Comparison of ENCODE assay signal across 8 cellular contexts in the genomic region with DNA sequence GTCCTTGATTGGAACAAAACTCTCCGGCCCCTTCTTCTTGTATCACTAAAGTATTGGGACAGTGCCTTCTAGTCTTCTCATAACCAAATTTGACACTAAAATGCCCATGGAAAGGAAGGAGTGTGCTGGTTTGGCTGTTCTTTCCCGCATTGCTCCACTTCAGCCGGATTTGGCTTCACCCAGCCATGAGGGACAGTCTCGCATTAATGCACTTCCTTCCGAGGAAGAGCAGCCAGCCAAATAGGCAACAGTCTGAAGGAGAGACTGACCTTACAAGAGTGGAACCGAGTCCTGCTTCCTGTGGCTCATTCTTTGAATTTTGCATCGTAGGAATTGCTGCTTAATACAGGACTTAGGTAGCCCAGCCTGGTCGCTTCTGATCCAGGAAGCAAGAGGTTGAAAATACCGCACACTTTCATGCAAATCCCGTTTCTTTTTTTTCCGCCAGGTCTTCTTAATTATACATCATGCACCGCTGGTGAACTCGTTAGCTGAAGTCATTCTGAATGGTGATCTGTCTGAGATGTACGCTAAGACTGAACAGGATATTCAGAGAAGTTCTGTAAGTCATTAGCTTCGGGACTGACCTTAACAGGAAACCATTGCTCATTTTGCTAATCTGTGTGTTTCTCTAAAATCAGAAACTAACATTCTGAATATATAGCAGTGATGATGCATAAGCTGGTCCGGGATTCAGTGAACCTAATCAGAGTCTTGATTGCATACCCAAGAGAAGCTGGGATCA. TPM values are rescaled to one million over a fixed set of nuclear protein-coding genes. Genes with fewer than 3 reads are reported as not detected.
DNase-seq lines count a peak whose midpoint lies in the region; ATAC-seq and TF ChIP-seq lines count a peak whose summit lies in the region.

No MANE protein-coding gene starts in this region.

- CTCF ChIA-PET in Calu3 (lab: Charles Lee): interaction anchor here (0.6 to 2.8 kb wide), 8 partner anchors 10 to 374 kb away, joined by 3 to 25 read pairs (median 5); a partner anchor contains a TSS

- no peaks in the 10 kb centered on the region for H3K9me3 Mint-ChIP-seq in Calu3 (ENCODE audit: low read depth, unreplicated experiment)

- no peaks in the 10 kb centered on the region for H4K20me1 ChIP-seq in DOHH2 (ENCODE audit: control insufficient read depth, insufficient read depth, low read depth, low read length)

- intact Hi-C loops in heart left ventricle (cut with DNase I) (no loop called here), Calu3 (cut with micrococcal nuclease; ENCODE audit: unreplicated experiment) (no loop called here)

- DNase-seq in heart left ventricle (peak in 3 of 5 donors; percentile 32 to 39 (median 33)), Calu3 (no peak), GM03348 (ENCODE audit: low spot score) (no peak), kidney glomerular epithelial cell (lab: John Stamatoyannopoulos, UW) (no peak)

- H3F3A ChIP-seq in DOHH2 (ENCODE audit: control insufficient read depth, insufficient read depth): 0 out of 2 replicates have a peak, but pooled peaks cover 8% of the 10 kb centered on the region

- TF ChIP-seq CTCF in DOHH2 (IDR thresholded peaks at IDR 0.05; ENCODE audit: low read depth, low read length, poor library complexity, severe bottlenecking) (no peak), heart left ventricle (IDR thresholded peaks at IDR 0.05) (no peak), Calu3 (IDR thresholded peaks at IDR 0.05; ENCODE audit: unreplicated experiment) (no peak)

- WGBS in heart left ventricle, 4 donors: 59 to 69% (median 66%) methylated on average over 16 of the region's 16 CpGs

- ATAC-seq in GM19324 (IDR thresholded peaks at IDR 0.05; ENCODE audit: low FRiP score, unreplicated experiment) (peak; percentile 41), HG03457 (IDR thresholded peaks at IDR 0.05; ENCODE audit: unreplicated experiment) (peak; percentile 54), heart left ventricle (peak in 3 of 4 donors; percentile 60 to 72 (median 67)), HG03139 (IDR thresholded peaks at IDR 0.05; ENCODE audit: unreplicated experiment) (no peak)

- H3K4me3 Mint-ChIP-seq in Calu3 (ENCODE audit: low read depth, unreplicated experiment): no peak overlapping the region

- peak overlapping the region; percentile 59 for H3K4me2 ChIP-seq in DOHH2 (ENCODE audit: low read length)

- H3K4me1 Mint-ChIP-seq in Calu3 (ENCODE audit: low read depth, unreplicated experiment): peaks cover 27% of the 10 kb centered on the region

- no peak for TF ChIP-seq POLR2A in heart left ventricle (IDR thresholded peaks at IDR 0.05)

- H3K27ac Mint-ChIP-seq in Calu3 (ENCODE audit: unreplicated experiment): no peak overlapping the region

- H3K36me3 Mint-ChIP-seq in Calu3 (ENCODE audit: insufficient read depth, unreplicated experiment): peaks cover 4% of the 10 kb centered on the region

- H3K27me3 ChIP-seq in DOHH2 (ENCODE audit: control insufficient read depth, low read length) (no peaks in the 10 kb centered on the region), heart left ventricle (no peaks in the 10 kb centered on the region)

- BruUV-seq in Calu3 (replicated peaks; lab: Mats Ljungman, UMichigan): no TSS peak

- H3K9me3 ChIP-seq in DOHH2 (ENCODE audit: control insufficient read depth, insufficient read depth, low read length): no peaks in the 10 kb centered on the region
- no peaks in the 10 kb centered on the region for H3K9me3 ChIP-seq in heart left ventricle

- H3K9me2 ChIP-seq in DOHH2 (replicated peaks; ENCODE audit: control insufficient read depth, low read length): no peaks in the 10 kb centered on the region

- peak overlapping the region; percentile 46 for H3K27ac ChIP-seq in DOHH2 (ENCODE audit: low read depth, low read length)
- H3K27ac ChIP-seq in heart left ventricle: peak overlapping the region in 4 of 12 donors; percentile 8 to 27 (median 21)

- no peaks in the 10 kb centered on the region for H3K79me2 ChIP-seq in DOHH2 (ENCODE audit: control insufficient read depth, low read length)

- H3K36me3 ChIP-seq in DOHH2 (ENCODE audit: control insufficient read depth, low read length) (peaks cover 30% of the 10 kb centered on the region), heart left ventricle (peaks cover 0 to 84% (median 48%) of the 10 kb centered on the region in 9 donors)

- peaks cover 35% of the 10 kb centered on the region for H3K4me1 ChIP-seq in DOHH2 (ENCODE audit: control insufficient read depth, low read length)
- peaks cover 0 to 28% (median 9%) of the 10 kb centered on the region in 12 donors for H3K4me1 ChIP-seq in heart left ventricle

- H3K4me3 ChIP-seq in DOHH2 (ENCODE audit: low read length) (peak overlapping the region; percentile 17), heart left ventricle (no peak overlapping the region)

- no peaks in the 10 kb centered on the region for H3K27me3 Mint-ChIP-seq in Calu3 (ENCODE audit: unreplicated experiment)

RNA-seq across cellular contexts. Expression of a gene that starts 38.2 kb away (rescaled TPM):
- total RNA-seq in heart left ventricle: 10 to 100 TPM; 20.3 to 41.1 (median 23.7) TPM
- 10 to 100 TPM; 13.8 to 28.5 TPM for polyA plus RNA-seq in heart left ventricle
- total RNA-seq in Calu3 (2022): 33.0 and 37.5 TPM in 2 replicates

RNA-seq across cellular contexts. Expression of a gene that starts 40.3 kb away (rescaled TPM):
- total RNA-seq in heart left ventricle (100 to 1,000 TPM in 3 of 9 donors, 10 to 100 TPM in 6; 57.2 to 141 (median 82.4) TPM), Calu3 (2022) (32.3 and 40.3 TPM in 2 replicates)
- 100 to 1,000 TPM in 1 of 2 donors, 10 to 100 TPM in 1; 99.9 to 119 TPM for polyA plus RNA-seq in heart left ventricle

Comparison
In these comparisons a context has a peak if more than half of its experiments do, and no peak if none do; other contexts are left out.
1. DNase-seq: peak in heart left ventricle (3 of 5); none in Calu3 (single experiment), GM03348 (single experiment) and kidney glomerular epithelial cell (single experiment).